ENCODE assay signal across 11 cellular contexts in the genomic region with DNA sequence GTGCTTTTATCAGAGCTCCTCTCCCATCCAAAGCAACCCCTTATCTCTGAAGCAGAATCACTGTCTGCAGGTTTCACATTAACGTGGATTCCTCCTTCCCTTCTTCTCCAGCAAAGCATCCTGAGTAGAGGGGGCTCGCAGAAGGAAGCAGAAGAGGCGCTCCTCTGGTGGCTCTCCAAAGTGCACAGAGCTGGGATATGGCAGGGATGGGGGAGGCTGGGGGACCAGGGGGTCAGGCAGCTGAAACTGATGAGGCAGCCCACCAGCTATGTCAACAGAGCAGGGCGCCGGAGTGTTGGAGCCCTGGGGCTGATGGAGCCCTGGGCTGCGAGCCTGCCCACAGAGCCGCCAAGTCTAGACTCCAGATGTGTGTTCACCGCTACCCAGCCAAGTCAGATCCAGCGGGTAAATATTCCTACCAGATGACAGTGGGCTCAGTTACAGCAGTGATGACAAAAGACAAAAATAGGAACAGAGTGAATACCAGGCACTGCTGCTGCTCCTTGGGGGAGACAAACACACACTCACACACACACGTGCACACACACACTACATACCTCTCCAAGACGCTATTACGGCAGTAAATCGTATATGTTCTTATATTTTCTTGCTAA.
A peak's percentile ranks its signal among the peaks of the same experiment; 100 is the strongest.
DNase-seq lines count a peak whose midpoint lies in the region; ATAC-seq and TF ChIP-seq lines count a peak whose summit lies in the region.
"Had no signal": no experiment of that assay in that cellular context is flagged by ENCODE, and none has a peak within 500 bp of the region (broad histone marks: within the 10 kb centered on the region; RNA-seq: fewer than 3 reads in every experiment).

No MANE protein-coding gene starts in this region.

- no peak for TF ChIP-seq CTCF in sigmoid colon (IDR thresholded peaks at IDR 0.05)

- peak in 2 of 4 donors; percentile 44 to 50 for TF ChIP-seq EP300 in sigmoid colon (IDR thresholded peaks at IDR 0.05)

- H3K4me1 ChIP-seq in sigmoid colon: peaks cover 0 to 18% (median 14%) of the 10 kb centered on the region in 4 donors

- H3K27me3 ChIP-seq in sigmoid colon: no peaks in the 10 kb centered on the region

- DNase-seq in DMS 273 treated with DMSO at 0.1 percent for 48 hours (lab: John Stamatoyannopoulos, UW) (peak; percentile 69), SHP77 (lab: John Stamatoyannopoulos, UW) (peak; percentile 68 to 86), Right ventricle myocardium superior (peak; percentile 75), sigmoid colon (peak; percentile 88), T-helper 9 cell (no peak), GF-D8 (lab: John Stamatoyannopoulos, UW) (no peak)
- DNase-seq: activated CD4-positive, alpha-beta T cell treated with anti-CD3 and anti-CD28 coated beads, Interleukin-2, amount 50 U/mL, for 1 hour; NCI-H1436 had no signal

- no peak for TF ChIP-seq POLR2A in sigmoid colon (IDR thresholded peaks at IDR 0.05)

- intact Hi-C loops in Right ventricle myocardium superior (cut with DNase I): no loop called here
- intact Hi-C loops in sigmoid colon (cut with DNase I): loop anchor here (5.0 to 10.0 kb wide), 5 partner anchors 159 to 674 kb away; no protein-coding TSS in a partner anchor

- H3K36me3 ChIP-seq in sigmoid colon: no peaks in the 10 kb centered on the region

- peak; percentile 97 for ATAC-seq in Right ventricle myocardium superior (ENCODE audit: poor library complexity)
- no peak for ATAC-seq in GM19351 (IDR thresholded peaks at IDR 0.05; ENCODE audit: unreplicated experiment)
- ATAC-seq in GM18519 (IDR thresholded peaks at IDR 0.05; ENCODE audit: low FRiP score, unreplicated experiment): no peak
- ATAC-seq: HCT116 had no signal

- H3K27ac ChIP-seq in sigmoid colon: peak overlapping the region; percentile 58 to 84 (median 77)

- no peaks in the 10 kb centered on the region for H3K9me3 ChIP-seq in sigmoid colon

- 67 to 69% methylated on average over 13 of the region's 13 CpGs for WGBS in sigmoid colon, 2 donors

- peak overlapping the region in 2 of 4 donors; percentile 8 to 22 for H3K4me3 ChIP-seq in sigmoid colon

Comparison
In these comparisons a context has a peak if more than half of its experiments do, and no peak if none do; other contexts are left out.
1. DNase-seq: peak in DMS 273 treated with DMSO at 0.1 percent for 48 hours (single experiment), SHP77 (2 of 2), Right ventricle myocardium superior (single experiment) and sigmoid colon (single experiment); none in T-helper 9 cell (single experiment) and GF-D8 (single experiment).